ENCODE assay signal across 30 cellular contexts in genomic region chr3:126160243-126161210, GRCh38. TPM values are rescaled to one million over a fixed set of nuclear protein-coding genes. Genes with fewer than 3 reads are reported as not detected.
"Had no signal": no experiment of that assay in that cellular context is flagged by ENCODE, and none has a peak within 500 bp of the region (broad histone marks: within the 10 kb centered on the region; RNA-seq: fewer than 3 reads in every experiment).

No MANE protein-coding gene starts in this region.

- DNase-seq: central memory CD4-positive, alpha-beta T cell; effector CD4-positive, alpha-beta T cell; foreskin keratinocyte; heart left ventricle; kidney glomerular epithelial cell; left colon; left ventricle myocardium superior; mesendoderm; midbrain; naive thymus-derived CD8-positive, alpha-beta T cell; nephron progenitor cell; occipital lobe; right cardiac atrium; sigmoid colon; stimulated activated CD4-positive, alpha-beta T cell treated with anti-CD3 and anti-CD28 coated beads, Interleukin-4, amount 100 ng/mL, for 4 hours; stimulated activated naive B cell treated with anti-CD40 and anti-IgM and Interleukin-4, amounts not matched to agents 10 μg/mL and 1 μg/mL and 100 μg/mL, for 72 hours; stimulated activated naive CD8-positive, alpha-beta T cell treated with anti-CD3 and anti-CD28 coated beads, Interleukin-15, amount 100 ng/mL, for 72 hours; transverse colon; upper lobe of right lung; uterus had no signal

- H2AFZ ChIP-seq: hepatocyte, parathyroid adenoma had no signal

- H3K4me1 ChIP-seq: foreskin keratinocyte, gastroesophageal sphincter, heart left ventricle, parathyroid adenoma, psoas muscle, sigmoid colon, suprapubic skin, transverse colon, upper lobe of right lung, uterus had no signal

- FAIRE-seq: colon, islet of Langerhans had no signal

- H3K27ac ChIP-seq: dorsolateral prefrontal cortex, foreskin keratinocyte, gastroesophageal sphincter, heart left ventricle, hepatocyte, parathyroid adenoma, psoas muscle, sigmoid colon, suprapubic skin, transverse colon, upper lobe of right lung, uterus had no signal

- H3K4me2 ChIP-seq: hepatocyte had no signal

- H3K9me3 ChIP-seq: gastroesophageal sphincter, heart left ventricle, psoas muscle, suprapubic skin, transverse colon, upper lobe of right lung had no signal

- H3K36me3 ChIP-seq: sigmoid colon, suprapubic skin, transverse colon, upper lobe of right lung, uterus had no signal

- H3K4me3 ChIP-seq: dorsolateral prefrontal cortex, gastroesophageal sphincter, heart left ventricle, hepatocyte, psoas muscle, sigmoid colon, suprapubic skin, transverse colon, upper lobe of right lung, uterus had no signal

- ATAC-seq: foreskin keratinocyte; left colon; left ventricle myocardium superior; naive thymus-derived CD8-positive, alpha-beta T cell; right cardiac atrium; stimulated activated naive B cell treated with anti-CD40 and anti-IgM and Interleukin-4, amounts not matched to agents 10 μg/mL and 1 μg/mL and 100 μg/mL, for 72 hours; stimulated activated naive CD8-positive, alpha-beta T cell treated with anti-CD3 and anti-CD28 coated beads, Interleukin-15, amount 100 ng/mL, for 72 hours; upper lobe of right lung had no signal

- H3K9ac ChIP-seq: parathyroid adenoma had no signal

- H3K27me3 ChIP-seq: gastroesophageal sphincter, heart left ventricle, hepatocyte, sigmoid colon, transverse colon, upper lobe of right lung, uterus had no signal

RNA-seq across cellular contexts. Expression of gene ALDH1L1, which starts 19.9 kb away (rescaled TPM):
- total RNA-seq: fibroblast of lung; lung microvascular endothelial cell; naive thymus-derived CD8-positive, alpha-beta T cell had no signal
- polyA plus RNA-seq: fibroblast of lung; naive thymus-derived CD8-positive, alpha-beta T cell had no signal
